Comparison of ENCODE assay signal across 36 cellular contexts in genomic region chr2:59096952-59097351, GRCh38.
"Had no signal": no experiment of that assay in that cellular context is flagged by ENCODE, and none has a peak within 500 bp of the region (broad histone marks: within the 10 kb centered on the region; RNA-seq: fewer than 3 reads in every experiment).

No MANE protein-coding gene starts in this region.

- H3K4me1 ChIP-seq: adrenal gland had no signal

- H3K27ac ChIP-seq: adrenal gland, cardiac muscle cell, WERI-Rb-1 had no signal

- H3K4me3 ChIP-seq: adrenal gland, cardiac muscle cell had no signal

- H3K27me3 ChIP-seq: adrenal gland, cardiac muscle cell had no signal

- DNase-seq: activated CD4-positive, alpha-beta memory T cell treated with anti-CD3 and anti-CD28 coated beads, Interleukin-2, amount 10 ng/mL, durations not matched to agents 7 days and 5 days; activated CD4-positive, alpha-beta T cell treated with anti-CD3 and anti-CD28 coated beads for 1 hour; activated CD4-positive, alpha-beta T cell treated with anti-CD3 and anti-CD28 coated beads for 36 hours; activated CD4-positive, alpha-beta T cell treated with anti-CD3 and anti-CD28 coated beads for 48 hours; activated CD4-positive, alpha-beta T cell treated with anti-CD3 and anti-CD28 coated beads, Interleukin-2, amount 10 ng/mL, durations not matched to agents 7 days and 5 days; activated CD4-positive, alpha-beta T cell treated with anti-CD3 and anti-CD28 coated beads, Interleukin-2, amount 50 U/mL, for 48 hours; activated CD4-positive, CD25-positive, alpha-beta regulatory T cell; activated CD8-positive, alpha-beta memory T cell treated with anti-CD3 and anti-CD28 coated beads for 24 hours; activated CD8-positive, alpha-beta memory T cell treated with anti-CD3 and anti-CD28 coated beads, Interleukin-2, amount 10 ng/mL, durations not matched to agents 7 days and 5 days; activated CD8-positive, alpha-beta memory T cell treated with anti-CD3 and anti-CD28 coated beads, Interleukin-2, amount 50 U/mL, for 48 hours; activated CD8-positive, alpha-beta T cell treated with anti-CD3 and anti-CD28 coated beads, Interleukin-2, amount 10 ng/mL, durations not matched to agents 7 days and 5 days; activated effector memory CD4-positive, alpha-beta T cell treated with anti-CD3 and anti-CD28 coated beads, Interleukin-2, amount 50 U/mL, for 16 hours; activated gamma-delta T cell treated with Interleukin-2 at 50 U/mL for 16 hours; activated naive CD4-positive, alpha-beta T cell; activated naive CD4-positive, alpha-beta T cell treated with anti-CD3 and anti-CD28 coated beads for 36 hours; activated naive CD4-positive, alpha-beta T cell treated with anti-CD3 and anti-CD28 coated beads, Interleukin-2, amount 50 U/mL, for 16 hours; activated naive CD8-positive, alpha-beta T cell treated with anti-CD3 and anti-CD28 coated beads for 36 hours; activated T-cell treated with anti-CD3 and anti-CD28 coated beads, Interleukin-2, amount 50 U/mL, for 24 hours; activated T-cell treated with anti-CD3 and anti-CD28 coated beads, Interleukin-2, amount 50 U/mL, for 72 hours; adrenal gland; amniotic stem cell; aorta; caudate nucleus; cerebellar nuclear complex; T-helper 1 cell; T-helper 2 cell; T-helper 9 cell; WERI-Rb-1 had no signal

- FAIRE-seq: astrocyte, bronchial epithelial cell, TTC549 had no signal

- ATAC-seq: activated CD4-positive, alpha-beta T cell treated with anti-CD3 and anti-CD28 coated beads for 36 hours; activated CD4-positive, CD25-positive, alpha-beta regulatory T cell treated with anti-CD3 and anti-CD28 coated beads, Interleukin-2, amount 50 U/mL, for 24 hours; activated CD8-positive, alpha-beta memory T cell treated with anti-CD3 and anti-CD28 coated beads, Interleukin-2, amount 10 ng/mL, durations not matched to agents 7 days and 5 days; activated CD8-positive, alpha-beta T cell treated with anti-CD3 and anti-CD28 coated beads, Interleukin-2, amount 10 ng/mL, durations not matched to agents 7 days and 5 days; activated naive CD4-positive, alpha-beta T cell treated with anti-CD3 and anti-CD28 coated beads, Interleukin-2, amount 50 U/mL, for 72 hours; activated T-cell treated with anti-CD3 and anti-CD28 coated beads, Interleukin-2, amount 50 U/mL, for 72 hours; activated T-helper 17 cell treated with anti-CD3 and anti-CD28 coated beads, Interleukin-2, amount 50 U/mL, for 72 hours; WTC11 had no signal

- H3K36me3 ChIP-seq: adrenal gland, cardiac muscle cell, WERI-Rb-1 had no signal
